25 cellular contexts compared by ENCODE assay signal in the genomic region with DNA sequence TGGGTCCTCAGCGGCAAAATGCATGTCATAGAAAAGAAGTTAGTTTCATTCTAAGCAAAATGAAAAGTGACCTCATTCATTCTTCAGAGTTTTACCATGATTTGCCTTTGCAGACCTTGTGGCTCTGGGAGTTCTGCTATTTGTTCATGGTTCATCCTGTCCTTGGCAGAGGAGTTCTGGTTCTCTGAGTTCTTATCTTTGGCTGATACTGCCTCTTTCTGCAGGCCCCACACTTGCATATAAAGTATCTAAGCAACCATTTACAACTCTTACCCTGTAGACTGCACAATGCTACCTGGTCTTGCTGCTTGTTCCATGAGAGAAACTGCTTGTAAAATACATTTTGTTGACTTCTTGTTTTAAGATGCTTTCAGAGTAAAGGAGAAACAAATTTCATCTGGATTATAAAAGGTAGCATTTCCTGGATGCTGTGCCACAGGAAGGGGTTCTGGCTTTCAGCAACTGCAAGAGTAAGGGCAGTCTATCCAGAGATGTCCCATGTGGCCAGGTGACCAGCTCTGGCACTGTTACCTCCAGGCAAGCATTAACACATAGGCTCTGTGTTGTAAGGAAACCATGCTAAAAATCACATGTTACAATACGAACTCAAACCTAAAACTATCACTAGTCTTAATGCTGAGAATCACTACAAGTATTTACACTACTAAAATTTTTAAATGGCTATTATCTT.
"Had no signal": no experiment of that assay in that cellular context is flagged by ENCODE, and none has a peak within 500 bp of the region (broad histone marks: within the 10 kb centered on the region; RNA-seq: fewer than 3 reads in every experiment).

No MANE protein-coding gene starts in this region.

- H3K4me1 ChIP-seq: breast epithelium had no signal

- ATAC-seq: activated CD4-positive, alpha-beta T cell treated with anti-CD3 and anti-CD28 coated beads for 36 hours; activated CD8-positive, alpha-beta T cell treated with anti-CD3 and anti-CD28 coated beads for 36 hours; activated T-cell treated with anti-CD3 and anti-CD28 coated beads, Interleukin-2, amount 50 U/mL, for 72 hours; PC-3; T-helper 17 cell had no signal

- H3K27ac ChIP-seq: breast epithelium, KMS-11 had no signal

- H3K27me3 ChIP-seq: breast epithelium, MG63 had no signal

- H3K36me3 ChIP-seq: breast epithelium had no signal

- H3K9me3 ChIP-seq: breast epithelium, MG63 had no signal

- DNase-seq: activated CD4-positive, alpha-beta T cell treated with anti-CD3 and anti-CD28 coated beads for 36 hours; activated CD4-positive, alpha-beta T cell treated with anti-CD3 and anti-CD28 coated beads, Interleukin-2, amount 50 U/mL, for 1 hour; activated CD8-positive, alpha-beta memory T cell treated with anti-CD3 and anti-CD28 coated beads, Interleukin-2, amount 50 U/mL, for 4 hours; activated CD8-positive, alpha-beta T cell treated with anti-CD3 and anti-CD28 coated beads for 36 hours; activated gamma-delta T cell treated with Interleukin-2 at 50 U/mL for 16 hours; activated naive CD4-positive, alpha-beta T cell treated with anti-CD3 and anti-CD28 coated beads, Interleukin-2, amount 10 ng/mL, durations not matched to agents 7 days and 5 days; activated naive CD8-positive, alpha-beta T cell treated with anti-CD3 and anti-CD28 coated beads for 36 hours; activated T-cell treated with anti-CD3 and anti-CD28 coated beads, Interleukin-2, amount 50 U/mL, for 72 hours; anterior cingulate cortex; MG63; MV-4-11; NCI-H1092 treated with DMSO at 0.1 percent for 48 hours; NCI-H1417 treated with DMSO at 0.1 percent for 48 hours; NCI-H1694; NCI-H2029; NCI-H2107; NCI-H345; NCI-H510A; NCI-H69; PC-3; SIG-M5; T-helper 17 cell; T-helper 9 cell had no signal

- H3K4me3 ChIP-seq: breast epithelium, MG63 had no signal
